In the genomic region with DNA sequence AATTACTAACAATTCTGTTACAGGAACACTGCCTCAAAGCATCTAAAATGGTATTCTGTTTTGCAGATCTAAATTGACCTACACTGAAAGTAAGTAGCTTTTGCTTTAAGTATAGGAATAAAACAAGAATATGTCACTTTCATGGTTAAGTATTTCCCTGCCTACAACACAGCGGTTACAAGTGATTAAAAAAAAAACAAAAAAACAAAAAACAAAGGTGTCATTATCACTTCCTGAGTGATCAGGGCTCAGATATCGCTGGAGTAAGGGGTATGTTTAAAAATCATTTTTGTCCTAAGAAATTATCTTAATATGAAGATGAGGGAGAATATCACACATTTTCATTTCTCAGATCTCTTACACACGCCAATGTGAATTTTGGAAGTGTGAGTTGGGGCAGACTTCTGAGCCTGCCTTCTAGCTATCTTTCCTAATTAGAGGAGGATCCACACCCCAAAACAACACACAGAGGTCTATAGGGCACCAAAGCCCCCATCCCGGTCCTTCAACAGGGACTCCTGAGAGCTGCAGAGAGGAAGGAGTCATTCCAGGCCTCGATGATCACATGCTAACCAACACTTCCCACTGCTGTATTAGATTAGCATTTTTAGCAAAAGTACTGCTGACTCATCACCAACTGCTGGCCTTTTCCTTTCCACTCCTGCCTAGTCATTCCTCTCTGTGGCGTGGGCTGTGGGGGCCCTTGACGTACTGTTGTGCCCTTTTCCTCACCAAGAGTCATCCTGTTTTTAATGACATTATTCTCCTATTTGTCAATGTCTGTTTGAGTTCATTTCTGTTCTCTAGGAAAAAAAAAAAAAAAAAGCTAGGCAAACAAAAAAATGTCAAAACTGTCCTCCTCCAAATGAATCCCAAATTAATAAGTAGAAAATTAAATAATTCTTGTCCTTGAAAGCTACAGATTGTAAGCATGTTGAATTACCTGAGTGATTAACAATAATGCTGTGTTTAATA, we compare ENCODE assay signal across 8 cellular contexts. TPM values are rescaled to one million over a fixed set of nuclear protein-coding genes. Genes with fewer than 3 reads are reported as not detected.
A peak's percentile ranks its signal among the peaks of the same experiment; 100 is the strongest.
DNase-seq lines count a peak whose midpoint lies in the region; ATAC-seq and TF ChIP-seq lines count a peak whose summit lies in the region.

No MANE protein-coding gene starts in this region.

- ATAC-seq in GM21367 (IDR thresholded peaks at IDR 0.05; ENCODE audit: unreplicated experiment): peak; percentile 87
- ATAC-seq in activated T-cell treated with anti-CD3 and anti-CD28 coated beads, Interleukin-2, amount 50 U/mL, for 4 hours: peak; percentile 88 to 89
- peak; percentile 69 for ATAC-seq in gastroesophageal sphincter

- intact Hi-C loops in CD14-positive monocyte (cut with micrococcal nuclease): no loop called here

- H3K27me3 ChIP-seq in gastroesophageal sphincter: no peaks in the 10 kb centered on the region

- H3K36me3 ChIP-seq in gastroesophageal sphincter: no peaks in the 10 kb centered on the region

- peaks cover 4 to 16% (median 6%) of the 10 kb centered on the region in 7 donors for H3K9me3 Mint-ChIP-seq in CD14-positive monocyte
- H3K9me3 Mint-ChIP-seq in activated T-cell treated with anti-CD3 and anti-CD28 coated beads, Interleukin-2, amount 50 U/mL, for 4 hours: peaks cover 23% of the 10 kb centered on the region
- H3K9me3 Mint-ChIP-seq in progenitor cell of endocrine pancreas (ENCODE audit: low read depth): peaks cover 17% of the 10 kb centered on the region

- TF ChIP-seq CTCF in CD14-positive monocyte (IDR thresholded peaks at IDR 0.05): no peak
- TF ChIP-seq CTCF in gastroesophageal sphincter (IDR thresholded peaks at IDR 0.05): no peak
- TF ChIP-seq CTCF in progenitor cell of endocrine pancreas (IDR thresholded peaks at IDR 0.05; ENCODE audit: unreplicated experiment): no peak

- H3K27ac Mint-ChIP-seq in CD14-positive monocyte: peak overlapping the region; percentile 52 to 91 (median 79)
- H3K27ac Mint-ChIP-seq in progenitor cell of endocrine pancreas: peak overlapping the region; percentile 18

- TF ChIP-seq POLR2A in gastroesophageal sphincter (IDR thresholded peaks at IDR 0.05): no peak

- H3K4me1 Mint-ChIP-seq in CD14-positive monocyte: peaks cover 10% of the 10 kb centered on the region
- H3K4me1 Mint-ChIP-seq in activated T-cell treated with anti-CD3 and anti-CD28 coated beads, Interleukin-2, amount 50 U/mL, for 4 hours (ENCODE audit: low read depth): peaks cover 21% of the 10 kb centered on the region
- H3K4me1 Mint-ChIP-seq in progenitor cell of endocrine pancreas (ENCODE audit: low read depth): peaks cover 3% of the 10 kb centered on the region

- H3K4me3 Mint-ChIP-seq in CD14-positive monocyte (peak overlapping the region in 1 of 2 donors; percentile 59), progenitor cell of endocrine pancreas (ENCODE audit: low read depth) (no peak overlapping the region)
- H3K4me3 Mint-ChIP-seq in activated T-cell treated with anti-CD3 and anti-CD28 coated beads, Interleukin-2, amount 50 U/mL, for 4 hours: peak overlapping the region; percentile 31

- H3K36me3 Mint-ChIP-seq in CD14-positive monocyte: peaks cover 0 to 4% of the 10 kb centered on the region in 2 donors
- peaks cover 10% of the 10 kb centered on the region for H3K36me3 Mint-ChIP-seq in activated T-cell treated with anti-CD3 and anti-CD28 coated beads, Interleukin-2, amount 50 U/mL, for 4 hours (ENCODE audit: insufficient read depth)
- H3K36me3 Mint-ChIP-seq in progenitor cell of endocrine pancreas (ENCODE audit: insufficient read depth): peaks cover 33% of the 10 kb centered on the region

- no peaks in the 10 kb centered on the region for H3K27me3 Mint-ChIP-seq in CD14-positive monocyte (ENCODE audit: low read depth in 3 of 3)
- H3K27me3 Mint-ChIP-seq in activated T-cell treated with anti-CD3 and anti-CD28 coated beads, Interleukin-2, amount 50 U/mL, for 4 hours (ENCODE audit: low read depth): no peaks in the 10 kb centered on the region
- H3K27me3 Mint-ChIP-seq in progenitor cell of endocrine pancreas: no peaks in the 10 kb centered on the region

- H3K27ac ChIP-seq in gastroesophageal sphincter: peak overlapping the region in 1 of 4 donors; percentile 20

- WGBS in gastroesophageal sphincter (ENCODE audit: low coverage in 1 of 2), 2 donors: 33 to 52% methylated on average over 5 to 7 of the region's 7 CpGs

- peaks cover 0 to 8% (median 0%) of the 10 kb centered on the region in 3 donors for H3K9me3 ChIP-seq in gastroesophageal sphincter

- peak; percentile 71 for DNase-seq in CD14-positive monocyte (ENCODE audit: low spot score)
- peak in 61 of 76 experiments; percentile 3 to 71 (median 25) for DNase-seq in HUDEP-2 (lab: John Stamatoyannopoulos, UW; ENCODE audit: unreplicated experiment in 76 of 76)
- peak; percentile 29 for DNase-seq in activated T-cell treated with anti-CD3 and anti-CD28 coated beads, Interleukin-2, amount 50 U/mL, for 4 hours
- DNase-seq in progenitor cell of endocrine pancreas (ENCODE audit: low spot score, unreplicated experiment): no peak
- no peak for DNase-seq in NCI-H510A (lab: John Stamatoyannopoulos, UW)
- no peak for DNase-seq in LoVo (ENCODE audit: low spot score)

- TF ChIP-seq EP300 in gastroesophageal sphincter (IDR thresholded peaks at IDR 0.05): no peak

- H3K4me3 ChIP-seq in gastroesophageal sphincter: no peak overlapping the region

- peaks cover 0 to 9% (median 5%) of the 10 kb centered on the region in 3 donors for H3K4me1 ChIP-seq in gastroesophageal sphincter

RNA-seq across cellular contexts. Expression of gene PRTFDC1, which starts 31.2 kb away (rescaled TPM):
- not detected for polyA plus RNA-seq in CD14-positive monocyte
- total RNA-seq in activated T-cell treated with anti-CD3 and anti-CD28 coated beads, Interleukin-2, amount 50 U/mL, for 4 hours: under 1 TPM; 0.16 to 0.47 (median 0.46) TPM
- total RNA-seq in gastroesophageal sphincter (10 to 100 TPM in 1 of 4 donors, 1 to 10 TPM in 3; 3.2 to 14.6 (median 7.9) TPM), progenitor cell of endocrine pancreas (35.4 and 39.4 TPM in 2 replicates)

Comparison
In these comparisons a context has a peak if more than half of its experiments do, and no peak if none do; other contexts are left out.
1. DNase-seq: peak in CD14-positive monocyte (single experiment), HUDEP-2 (61 of 76) and activated T-cell treated with anti-CD3 and anti-CD28 coated beads, Interleukin-2, amount 50 U/mL, for 4 hours (single experiment); none in progenitor cell of endocrine pancreas (single experiment), NCI-H510A (single experiment) and LoVo (single experiment).
2. Peak in every context shown above with its lines, with median percentiles within 50 percentile points of each other: ATAC-seq.